Comparison of ENCODE assay signal across 10 cellular contexts in the genomic region with DNA sequence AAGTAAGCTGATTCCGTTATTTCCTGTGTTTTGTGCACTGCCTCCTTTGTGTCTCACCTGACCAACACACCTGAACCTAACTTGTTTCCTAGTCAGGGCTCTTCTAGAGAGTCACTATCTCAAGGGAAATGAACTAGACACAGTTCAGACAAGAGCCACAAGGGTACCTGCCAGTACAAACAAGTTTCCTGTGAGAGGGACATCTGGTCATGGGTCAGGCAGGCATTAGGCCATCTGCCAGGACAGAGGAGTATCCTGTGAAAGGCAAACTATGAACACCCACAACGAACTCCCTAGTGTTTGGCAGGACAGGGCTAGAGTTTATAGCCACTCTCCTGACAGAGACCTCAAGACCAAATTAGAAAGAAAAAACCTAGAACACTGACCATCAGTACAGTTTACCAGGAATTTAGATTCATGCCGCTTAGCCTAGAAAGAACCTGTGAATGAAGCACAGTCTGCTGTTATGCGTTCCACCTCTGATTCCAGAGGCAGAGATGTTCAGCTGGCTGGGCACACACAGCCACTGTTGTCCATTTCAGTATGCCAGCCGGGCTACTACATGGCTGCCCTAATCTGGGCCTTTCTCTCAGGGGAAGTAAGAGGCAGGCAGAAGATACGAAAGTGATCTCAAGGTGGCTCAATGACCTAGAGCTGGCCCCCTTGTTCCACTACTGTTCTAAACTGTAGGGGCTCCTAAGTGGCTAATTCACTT. TPM values are rescaled to one million over a fixed set of nuclear protein-coding genes. Genes with fewer than 3 reads are reported as not detected.
DNase-seq lines count a peak whose midpoint lies in the region; ATAC-seq and TF ChIP-seq lines count a peak whose summit lies in the region.
"Had no signal": no experiment of that assay in that cellular context is flagged by ENCODE, and none has a peak within 500 bp of the region (broad histone marks: within the 10 kb centered on the region; RNA-seq: fewer than 3 reads in every experiment).

No MANE protein-coding gene starts in this region.

- H3K4me1 ChIP-seq in RWPE2 (ENCODE audit: insufficient read depth, poor library complexity, severe bottlenecking) (no peaks in the 10 kb centered on the region), ovary (ENCODE audit: insufficient read depth) (peaks cover 7% of the 10 kb centered on the region)
- H3K4me1 ChIP-seq: A549 had no signal

- ATAC-seq in RWPE2 (ENCODE audit: low read depth) (no peak; the same call in 2 of the 3 replicates), HG02884 (IDR thresholded peaks at IDR 0.05; ENCODE audit: unreplicated experiment) (no peak)

- H3K27ac ChIP-seq in RWPE2 (ENCODE audit: poor library complexity, severe bottlenecking) (peak overlapping the region; percentile 6), ovary (no peak overlapping the region)
- H3K27ac ChIP-seq: A549 had no signal

- no peak for TF ChIP-seq EP300 in ovary (IDR thresholded peaks at IDR 0.05)

- no peaks in the 10 kb centered on the region for H3K9me3 ChIP-seq in RWPE2 (ENCODE audit: severe bottlenecking)
- H3K9me3 ChIP-seq in ovary = no peaks in the 10 kb centered on the region
- H3K9me3 ChIP-seq: A549 had no signal

- peak overlapping the region; percentile 69 for H3K27ac Mint-ChIP-seq in T-helper 2 cell treated with Interferon-gamma antibody and Interleukin-4, amounts not matched to agents 5 μg/mL and 100 μg/mL, for 36 hours

- peaks cover 78% of the 10 kb centered on the region for H3K36me3 Mint-ChIP-seq in T-helper 2 cell treated with Interferon-gamma antibody and Interleukin-4, amounts not matched to agents 5 μg/mL and 100 μg/mL, for 36 hours (ENCODE audit: low read depth)

- H3K9me3 Mint-ChIP-seq in T-helper 2 cell treated with Interferon-gamma antibody and Interleukin-4, amounts not matched to agents 5 μg/mL and 100 μg/mL, for 36 hours = no peaks in the 10 kb centered on the region

- TF ChIP-seq CTCF in RWPE2 (IDR thresholded peaks at IDR 0.05; ENCODE audit: poor library complexity, severe bottlenecking) (no peak), fibroblast of mammary gland (conservative IDR thresholded peaks at IDR 0.05; ENCODE audit: control insufficient read depth, insufficient read depth, low read depth, low read length) (no peak), ovary (IDR thresholded peaks at IDR 0.05) (no peak)

- no peak for TF ChIP-seq POLR2A in ovary (IDR thresholded peaks at IDR 0.05)

- no peak for DNase-seq in T-helper 2 cell treated with Interferon-gamma antibody and Interleukin-4, amounts not matched to agents 5 μg/mL and 100 μg/mL, for 36 hours (ENCODE audit: low spot score)
- DNase-seq in T-helper 2 cell (no peak), RWPE2 (ENCODE audit: low spot score) (no peak), fibroblast of mammary gland (ENCODE audit: low read depth) (peak; percentile 61), ovary (peak in 3 of 5 donors; percentile 32 to 46 (median 34)), ureter (ENCODE audit: low spot score) (no peak), SK-N-DZ (ENCODE audit: low spot score) (no peak)
- DNase-seq: activated effector memory CD4-positive, alpha-beta T cell treated with anti-CD3 and anti-CD28 coated beads, Interleukin-2, amount 50 U/mL, for 16 hours had no signal

- H3K27me3 ChIP-seq in RWPE2 (ENCODE audit: insufficient read depth, poor library complexity, severe bottlenecking) (no peaks in the 10 kb centered on the region), ovary (no peaks in the 10 kb centered on the region)

- peaks cover 16% of the 10 kb centered on the region for H3K4me1 Mint-ChIP-seq in T-helper 2 cell treated with Interferon-gamma antibody and Interleukin-4, amounts not matched to agents 5 μg/mL and 100 μg/mL, for 36 hours (ENCODE audit: low read depth)

- intact Hi-C loops in ovary (cut with DNase I) = loop anchor here in 1 of 4 donors (10.0 kb wide), 1 partner anchor 153 kb away; no protein-coding TSS in a partner anchor

- H3K27me3 Mint-ChIP-seq in T-helper 2 cell treated with Interferon-gamma antibody and Interleukin-4, amounts not matched to agents 5 μg/mL and 100 μg/mL, for 36 hours (ENCODE audit: low read depth) = no peaks in the 10 kb centered on the region

- no peak overlapping the region for H3K4me3 Mint-ChIP-seq in T-helper 2 cell treated with Interferon-gamma antibody and Interleukin-4, amounts not matched to agents 5 μg/mL and 100 μg/mL, for 36 hours

- WGBS in ovary, 3 donors = 37 to 43% (median 38%) methylated on average over 6 of the region's 6 CpGs

- H3K36me3 ChIP-seq in RWPE2 (ENCODE audit: low read depth) = peaks cover 97% of the 10 kb centered on the region
- no peaks in the 10 kb centered on the region for H3K36me3 ChIP-seq in ovary

- H3K4me3 ChIP-seq in RWPE2 (ENCODE audit: severe bottlenecking) = no peak overlapping the region
- no peak overlapping the region for H3K4me3 ChIP-seq in fibroblast of mammary gland (ENCODE audit: control insufficient read depth, low read depth, low read length)
- no peak overlapping the region for H3K4me3 ChIP-seq in ovary
- H3K4me3 ChIP-seq: A549 had no signal

RNA-seq across cellular contexts. Expression of gene GLG1, which starts 20.7 kb away (rescaled TPM):
- 100 to 1,000 TPM in 6 of 7 donors, 10 to 100 TPM in 1; 88.9 to 171 (median 154) TPM for total RNA-seq in ovary
- 100 to 1,000 TPM in 1 of 2 donors, 10 to 100 TPM in 1; 90.3 to 168 TPM for polyA plus RNA-seq in ovary
- total RNA-seq in ureter = 121 TPM
- polyA plus RNA-seq in SK-N-DZ (2014; cell fraction: cytosol; rRNA removed) = 42.9 and 50.3 TPM in 2 replicates
- 29.2 and 45.2 TPM in 2 replicates for polyA plus RNA-seq in SK-N-DZ (2014; cell fraction: nucleus; rRNA removed)

RNA-seq across cellular contexts. Expression of gene RFWD3, which starts 39.0 kb away (rescaled TPM):
- 10 to 100 TPM in 6 of 7 donors, 1 to 10 TPM in 1; 9.9 to 25.0 (median 16.5) TPM for total RNA-seq in ovary
- polyA plus RNA-seq in ovary = 10 to 100 TPM in 1 of 2 donors, 1 to 10 TPM in 1; 8.2 to 15.1 TPM
- total RNA-seq in ureter = 29.7 TPM
- 38.1 and 51.0 TPM in 2 replicates for polyA plus RNA-seq in SK-N-DZ (2014; cell fraction: cytosol; rRNA removed)
- polyA plus RNA-seq in SK-N-DZ (2014; cell fraction: nucleus; rRNA removed) = 26.9 and 27.0 TPM in 2 replicates

Comparison
In these comparisons a context has a peak if more than half of its experiments do, and no peak if none do; other contexts are left out.
1. DNase-seq: peak in fibroblast of mammary gland (single experiment) and ovary (3 of 5); none in T-helper 2 cell treated with Interferon-gamma antibody and Interleukin-4, amounts not matched to agents 5 μg/mL and 100 μg/mL, for 36 hours (single experiment), T-helper 2 cell (0 of 5), RWPE2 (single experiment), ureter (single experiment) and SK-N-DZ (single experiment).